Comparison of ENCODE assay signal across 23 cellular contexts in the genomic region with DNA sequence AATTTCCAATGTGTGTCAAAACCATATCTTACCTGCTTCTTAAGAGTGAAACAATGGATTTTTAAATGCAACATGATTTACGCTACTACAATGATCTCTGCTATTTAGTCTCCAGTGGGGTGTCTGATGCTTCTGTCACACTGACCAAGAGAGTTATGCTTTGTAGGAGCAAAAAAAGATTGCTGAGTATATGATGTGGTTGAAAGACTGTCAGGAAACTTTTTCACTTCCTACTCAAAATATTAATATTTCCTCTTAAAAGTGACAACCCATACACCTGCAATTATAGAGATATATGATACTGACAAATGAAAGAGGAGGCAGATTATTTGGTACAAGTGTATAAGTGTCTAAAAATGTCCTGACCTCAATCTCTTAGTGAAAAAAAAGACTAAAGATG.
A peak's percentile ranks its signal among the peaks of the same experiment; 100 is the strongest.
DNase-seq lines count a peak whose midpoint lies in the region; ATAC-seq, FAIRE-seq and TF ChIP-seq lines count a peak whose summit lies in the region.
"Had no signal": no experiment of that assay in that cellular context is flagged by ENCODE, and none has a peak within 500 bp of the region (broad histone marks: within the 10 kb centered on the region; RNA-seq: fewer than 3 reads in every experiment).

No MANE protein-coding gene starts in this region.

- no peaks in the 10 kb centered on the region for H3K9me3 ChIP-seq in BLaER1
- peaks cover 25% of the 10 kb centered on the region for H3K9me3 ChIP-seq in OCI-LY7 (ENCODE audit: low read length)
- H3K9me3 ChIP-seq: BLaER1 treated with 17β-estradiol and CSF1 and Interleukin-3, amounts not matched to agents 10 nM and 100 nM had no signal

- no peaks in the 10 kb centered on the region for H3K27me3 ChIP-seq in BLaER1
- H3K27me3 ChIP-seq: BLaER1 treated with 17β-estradiol and CSF1 and Interleukin-3, amounts not matched to agents 10 nM and 100 nM had no signal

- no TSS peak for BruUV-seq in OCI-LY7 (replicated peaks; lab: Mats Ljungman, UMichigan)

- no peaks in the 10 kb centered on the region for H3K9me2 ChIP-seq in OCI-LY7 (ENCODE audit: insufficient read depth, low read length)

- H4K20me1 ChIP-seq in BLaER1, result no peaks in the 10 kb centered on the region
- H4K20me1 ChIP-seq in OCI-LY7 (ENCODE audit: insufficient read depth, low read length), result no peaks in the 10 kb centered on the region
- H4K20me1 ChIP-seq: BLaER1 treated with 17β-estradiol and CSF1 and Interleukin-3, amounts not matched to agents 10 nM and 100 nM had no signal

- no peaks in the 10 kb centered on the region for H3K27me3 Mint-ChIP-seq in T-cell
- H3K27me3 Mint-ChIP-seq: B cell; CD4-positive, alpha-beta T cell; CD8-positive, alpha-beta memory T cell had no signal

- no peak for DNase-seq in GM12892 (ENCODE audit: insufficient read length)
- peak; percentile 70 for DNase-seq in OCI-LY7 (ENCODE audit: low spot score)
- DNase-seq in T-cell, result no peak
- no peak for DNase-seq in HT-29 (ENCODE audit: low spot score)
- no peak for DNase-seq in NCI-H1694 treated with DMSO at 0.1 percent for 48 hours (lab: John Stamatoyannopoulos, UW)
- DNase-seq: CD4-positive, alpha-beta T cell; CD8-positive, alpha-beta memory T cell; DMS 273 treated with DMSO at 0.1 percent for 48 hours; DMS53; DMS79 treated with DMSO at 0.1 percent for 48 hours; H9 had no signal

- POLR2A ChIA-PET in OCI-LY7 (lab: Charles Lee) (interaction anchor here (0.6 to 4.1 kb wide), 24 partner anchors 9 to 425 kb away, joined by 3 to 41 read pairs (median 6); a partner anchor contains a TSS), T-cell (lab: Charles Lee) (no interaction called here)

- H3K9ac ChIP-seq in BLaER1, result no peak overlapping the region
- H3K9ac ChIP-seq: BLaER1 treated with 17β-estradiol and CSF1 and Interleukin-3, amounts not matched to agents 10 nM and 100 nM had no signal

- H3K4me2 ChIP-seq in BLaER1 (peak overlapping the region; percentile 6; the same call in 1 of the 2 replicates), OCI-LY7 (ENCODE audit: low read length) (peak overlapping the region; percentile 82)
- H3K4me2 ChIP-seq: GM23338 had no signal

- H3K27ac ChIP-seq in BLaER1 (no peak overlapping the region), OCI-LY7 (ENCODE audit: low read depth, low read length, poor library complexity, severe bottlenecking) (peak overlapping the region; percentile 84)
- H3K27ac ChIP-seq: 22Rv1; BLaER1 treated with 17β-estradiol and CSF1 and Interleukin-3, amounts not matched to agents 10 nM and 100 nM had no signal

- intact Hi-C loops in OCI-LY7 (cut with micrococcal nuclease; ENCODE audit: unreplicated experiment), result loop anchor here (1.0 kb wide), 5 partner anchors 50 to 314 kb away; no protein-coding TSS in a partner anchor

- H3K36me3 Mint-ChIP-seq in T-cell, result no peaks in the 10 kb centered on the region
- H3K36me3 Mint-ChIP-seq: CD14-positive monocyte; CD8-positive, alpha-beta memory T cell had no signal

- FAIRE-seq in GM12892 (lab: Jason Lieb, UNC), result peak; percentile 42
- FAIRE-seq: A204.1, D721Med, G401.6 had no signal

- no peak for TF ChIP-seq POLR2A in GM12892 (IDR thresholded peaks at IDR 0.05; ENCODE audit: low read depth, low read length)

- no peak overlapping the region for H3K27ac Mint-ChIP-seq in T-cell
- H3K27ac Mint-ChIP-seq: B cell; CD14-positive monocyte; CD4-positive, alpha-beta T cell; CD8-positive, alpha-beta memory T cell; GM23338; H9 had no signal

- H3K4me3 ChIP-seq in BLaER1 (no peak overlapping the region), OCI-LY7 (ENCODE audit: low read depth, low read length, poor library complexity, severe bottlenecking) (peak overlapping the region; percentile 49)
- H3K4me3 ChIP-seq: BLaER1 treated with 17β-estradiol and CSF1 and Interleukin-3, amounts not matched to agents 10 nM and 100 nM; GM23338 had no signal

- no peaks in the 10 kb centered on the region for H3K36me3 ChIP-seq in BLaER1
- peaks cover 26% of the 10 kb centered on the region for H3K36me3 ChIP-seq in OCI-LY7 (ENCODE audit: insufficient read depth, low read length)
- H3K36me3 ChIP-seq: BLaER1 treated with 17β-estradiol and CSF1 and Interleukin-3, amounts not matched to agents 10 nM and 100 nM had no signal

- H3K4me1 Mint-ChIP-seq in T-cell, result no peaks in the 10 kb centered on the region
- H3K4me1 Mint-ChIP-seq: B cell; CD14-positive monocyte; CD8-positive, alpha-beta memory T cell had no signal

- H2AFZ ChIP-seq in OCI-LY7 (ENCODE audit: low read length), result peak overlapping the region; percentile 72
- H2AFZ ChIP-seq: GM23338 had no signal

- no peaks in the 10 kb centered on the region for H3K79me2 ChIP-seq in OCI-LY7 (ENCODE audit: insufficient read depth, low read depth, low read length)

- CTCF ChIA-PET in OCI-LY7 (lab: Charles Lee; ENCODE audit: unreplicated experiment) (no interaction called here), T-cell (lab: Charles Lee) (interaction anchor here in 1 of 2 donors (0.9 kb wide), 1 partner anchor 28 kb away, joined by 3 read pairs; no protein-coding TSS in a partner anchor)

- H3K4me1 ChIP-seq in BLaER1 (peaks cover 11% of the 10 kb centered on the region), OCI-LY7 (ENCODE audit: insufficient read depth, low read length, poor library complexity, severe bottlenecking) (peaks cover 36% of the 10 kb centered on the region)

- no peak for TF ChIP-seq CTCF in OCI-LY7 (conservative IDR thresholded peaks at IDR 0.05; ENCODE audit: low read length)

- ATAC-seq in HG03432 (IDR thresholded peaks at IDR 0.05; ENCODE audit: unreplicated experiment) (peak; percentile 28), T-cell (replicated peaks in 1 of 4) (no peak), GM21381 (IDR thresholded peaks at IDR 0.05; ENCODE audit: unreplicated experiment) (no peak)
- ATAC-seq: GM23338, HCT116 had no signal

- H3K4me3 Mint-ChIP-seq in T-cell, result no peak overlapping the region
- H3K4me3 Mint-ChIP-seq: B cell; CD14-positive monocyte; CD4-positive, alpha-beta T cell; CD8-positive, alpha-beta memory T cell; GM23338; H9 had no signal

- H3K9me3 Mint-ChIP-seq in T-cell, result no peaks in the 10 kb centered on the region
- H3K9me3 Mint-ChIP-seq: CD14-positive monocyte; CD4-positive, alpha-beta T cell; CD8-positive, alpha-beta memory T cell; GM23338; H9 had no signal
